ENCODE assay signal across 9 cellular contexts in the genomic region with DNA sequence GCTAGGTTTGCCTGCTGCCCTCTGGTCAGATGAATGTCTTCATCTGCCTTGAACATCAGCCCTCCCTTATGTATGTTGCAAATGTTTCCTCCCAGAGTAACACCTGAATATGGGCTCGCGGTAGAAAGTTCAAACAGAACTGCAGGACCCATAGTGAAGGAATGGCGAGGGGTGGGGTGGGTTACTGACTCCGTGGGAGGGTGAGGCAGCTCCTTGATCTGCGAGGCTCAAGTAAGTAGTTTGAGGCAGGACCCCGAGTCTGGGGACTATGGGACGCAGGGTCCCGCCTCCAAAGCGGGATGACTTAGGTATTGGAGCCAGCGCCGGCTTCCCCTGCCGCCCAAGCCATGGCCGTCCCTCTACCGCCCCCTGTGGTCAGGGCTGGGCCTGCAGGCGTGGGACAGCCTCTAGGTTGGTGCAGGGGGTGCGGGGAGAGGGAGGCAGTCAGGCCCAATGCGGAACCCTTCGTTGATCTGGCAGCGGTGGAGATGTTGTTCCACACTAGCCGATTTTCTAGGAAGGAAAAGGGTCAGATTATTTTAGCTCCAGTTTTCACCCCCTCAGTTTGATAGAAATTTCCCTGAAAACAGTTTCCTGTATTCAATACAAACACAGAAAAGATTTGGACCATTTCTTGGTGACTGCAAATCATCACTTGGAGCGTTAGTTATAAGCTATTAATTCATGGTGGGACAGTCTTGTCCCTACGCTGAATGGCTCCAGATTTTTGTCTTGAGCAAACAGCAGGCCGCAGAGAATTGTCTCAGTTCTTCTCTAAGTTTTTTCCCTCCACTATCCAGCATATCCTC.
A peak's percentile ranks its signal among the peaks of the same experiment; 100 is the strongest.
DNase-seq lines count a peak whose midpoint lies in the region; ATAC-seq, FAIRE-seq and TF ChIP-seq lines count a peak whose summit lies in the region.
"Had no signal": no experiment of that assay in that cellular context is flagged by ENCODE, and none has a peak within 500 bp of the region (broad histone marks: within the 10 kb centered on the region; RNA-seq: fewer than 3 reads in every experiment).

No MANE protein-coding gene starts in this region.

- intact Hi-C loops in K562 (cut with micrococcal nuclease), result loop anchor here (1.0 kb wide), 1 partner anchor 92 kb away; no protein-coding TSS in a partner anchor

- in situ Hi-C loops in K562 (cut with MboI), result no loop called here

- CTCF ChIA-PET in RWPE1 (lab: Yijun Ruan, JAX), result interaction anchor here (0.6 to 1.4 kb wide), 5 partner anchors 12 to 71 kb away, joined by 3 to 6 read pairs (median 3); no protein-coding TSS in a partner anchor
- CTCF ChIA-PET in K562 (lab: Yijun Ruan, JAX; ENCODE audit: low intra/inter-chr PET ratio), result interaction anchor here (0.5 to 1.7 kb wide), 4 partner anchors 11 to 101 kb away, joined by 3 to 5 read pairs (median 4); no protein-coding TSS in a partner anchor

- no peaks in the 10 kb centered on the region for H3K36me3 Mint-ChIP-seq in stimulated activated memory B cell treated with anti-CD40 and anti-IgM and Interleukin-4, amounts not matched to agents 10 μg/mL and 1 μg/mL and 100 μg/mL, for 72 hours

- H2AFZ ChIP-seq in K562 (ENCODE audit: low read depth, low read length), result 0 out of 2 replicates have a peak overlapping the region, but pooled peaks have one; percentile 9

- H3K27me3 ChIP-seq in K562 (ENCODE audit: control insufficient read depth in 2 of 2, insufficient read depth in 2 of 2, low read length in 2 of 2), result peaks cover 17 to 47% of the 10 kb centered on the region in 2 experiments; a peak in 3 of 5 replicates

- H3K4me3 Mint-ChIP-seq in stimulated activated memory B cell treated with anti-CD40 and anti-IgM and Interleukin-4, amounts not matched to agents 10 μg/mL and 1 μg/mL and 100 μg/mL, for 72 hours, result no peak overlapping the region

- TF ChIP-seq CTCF in RWPE1 (conservative IDR thresholded peaks at IDR 0.05; ENCODE audit: low read depth) (peak; percentile 41; the same call in 1 of the 2 replicates), K562 (IDR thresholded peaks at IDR 0.05 in 2 of 3, conservative IDR thresholded peaks at IDR 0.05 in 1 of 3; ENCODE audit: insufficient read depth in 2 of 3, low read depth in 1 of 3, low read length in 3 of 3) (peak; percentile 89 to 91 (median 91))

- no peak for FAIRE-seq in GM12891 (lab: Jason Lieb, UNC)
- peak; percentile 67 for FAIRE-seq in K562 (lab: Jason Lieb, UNC)
- no peak for FAIRE-seq in H54 (lab: Jason Lieb, UNC)
- FAIRE-seq: TTC549 had no signal

- H4K20me1 ChIP-seq in K562 (replicated peaks; ENCODE audit: control insufficient read depth, insufficient read depth, low read length), result no peaks in the 10 kb centered on the region; the same call in 1 of the 2 replicates

- TF ChIP-seq POLR2A in GM12891 (IDR thresholded peaks at IDR 0.05; ENCODE audit: low read depth, low read length) (no peak), K562 (conservative IDR thresholded peaks at IDR 0.05) (no peak), H54 (IDR thresholded peaks at IDR 0.05; ENCODE audit: low read depth, low read length) (no peak)

- H3K9me1 ChIP-seq in K562 (ENCODE audit: control insufficient read depth, insufficient read depth, low read length), result no peaks in the 10 kb centered on the region

- H3K9me3 ChIP-seq in K562 (replicated peaks; ENCODE audit: control insufficient read depth, insufficient read depth, low read depth, low read length), result no peaks in the 10 kb centered on the region

- no peaks in the 10 kb centered on the region for H3K36me3 ChIP-seq in K562 (ENCODE audit: control insufficient read depth, insufficient read depth, low read length)

- no peak overlapping the region for H3K4me3 ChIP-seq in K562

- no peaks in the 10 kb centered on the region for H3K9me3 Mint-ChIP-seq in stimulated activated memory B cell treated with anti-CD40 and anti-IgM and Interleukin-4, amounts not matched to agents 10 μg/mL and 1 μg/mL and 100 μg/mL, for 72 hours

- no peak overlapping the region for H3K27ac Mint-ChIP-seq in stimulated activated memory B cell treated with anti-CD40 and anti-IgM and Interleukin-4, amounts not matched to agents 10 μg/mL and 1 μg/mL and 100 μg/mL, for 72 hours

- BruUV-seq in K562 (replicated peaks; lab: Mats Ljungman, UMichigan), result no TSS peak

- H3K27me3 Mint-ChIP-seq in stimulated activated memory B cell treated with anti-CD40 and anti-IgM and Interleukin-4, amounts not matched to agents 10 μg/mL and 1 μg/mL and 100 μg/mL, for 72 hours, result peaks cover 60% of the 10 kb centered on the region

- no peak overlapping the region for H3K9ac ChIP-seq in K562 (ENCODE audit: insufficient read depth in 1 of 2, low read depth in 2 of 2, low read length in 2 of 2)

- no peak for TF ChIP-seq EP300 in K562 (IDR thresholded peaks at IDR 0.05; ENCODE audit: low read length)

- WGBS in K562 (ENCODE audit: insufficient coverage, low coverage, missing lambda C conversion rate), result 9% methylated on average over 20 of the region's 23 CpGs

- H3K27ac ChIP-seq in RWPE1, result no peak overlapping the region
- no peak overlapping the region for H3K27ac ChIP-seq in K562 (ENCODE audit: extremely low read depth, low read depth, low read length)

- H3K4me1 ChIP-seq in K562 (replicated peaks in 1 of 2; ENCODE audit: control insufficient read depth in 2 of 2, insufficient read depth in 2 of 2, low read length in 2 of 2), result peaks cover 0 to 3% of the 10 kb centered on the region in 2 experiments; a peak in 1 of 5 replicates

- ATAC-seq in K562 (peak; percentile 99), HG03342 (IDR thresholded peaks at IDR 0.05; ENCODE audit: unreplicated experiment) (no peak)
- peak; percentile 57 for ATAC-seq in stimulated activated memory B cell treated with anti-CD40 and anti-IgM and Interleukin-4, amounts not matched to agents 10 μg/mL and 1 μg/mL and 100 μg/mL, for 72 hours

- POLR2A ChIA-PET in RWPE1 (lab: Yijun Ruan, JAX; ENCODE audit: low non-redundant PET), result no interaction called here
- POLR2A ChIA-PET in K562 (lab: Yijun Ruan, JAX), result interaction anchor here (0.6 to 1.0 kb wide), 3 partner anchors 11 to 23 kb away, joined by 3 to 4 read pairs (median 3); no protein-coding TSS in a partner anchor

- no peaks in the 10 kb centered on the region for H3K79me2 ChIP-seq in K562 (ENCODE audit: control insufficient read depth, insufficient read depth, low read length)

- peak; percentile 49 for DNase-seq in GM12891 (ENCODE audit: insufficient read length, low spot score)
- DNase-seq in RWPE1 (ENCODE audit: low spot score), result no peak
- DNase-seq in K562 (ENCODE audit: extremely low read depth in 1 of 4, low spot score in 3 of 4), result peak; percentile 70 to 91 (median 84)
- peak; percentile 79 for DNase-seq in left kidney (ENCODE audit: low read depth, low spot score)
- no peak for DNase-seq in DMS79 treated with DMSO at 0.1 percent for 48 hours (lab: John Stamatoyannopoulos, UW)
- no peak for DNase-seq in H54 (ENCODE audit: insufficient read length, low spot score)

- peak overlapping the region; percentile 12; the same call in 1 of the 2 replicates for H3K4me2 ChIP-seq in K562 (ENCODE audit: insufficient read depth, low read length)

- no peaks in the 10 kb centered on the region for H3K4me1 Mint-ChIP-seq in stimulated activated memory B cell treated with anti-CD40 and anti-IgM and Interleukin-4, amounts not matched to agents 10 μg/mL and 1 μg/mL and 100 μg/mL, for 72 hours

- TF ChIP-seq RAD21 in K562 (CRISPR knock-in tag; conservative IDR thresholded peaks at IDR 0.05 in 1 of 2, IDR thresholded peaks at IDR 0.05 in 1 of 2), result peak; percentile 52 to 69

TF ChIP-seq in GM12891, 5 proteins besides CTCF, POLR2A, EP300 and RAD21:
- TF ChIP-seq PAX5 (IDR thresholded peaks at IDR 0.05; ENCODE audit: insufficient read depth, low read length, severe bottlenecking), result no peak
- TF ChIP-seq POU2F2 (IDR thresholded peaks at IDR 0.05; ENCODE audit: low read depth, low read length), result no peak
- no peak for TF ChIP-seq SPI1 (IDR thresholded peaks at IDR 0.05; ENCODE audit: low read depth, low read length)
- TF ChIP-seq POLR2AphosphoS5 (IDR thresholded peaks at IDR 0.05; ENCODE audit: low read depth, low read length), result no peak
- no peak for TF ChIP-seq TAF1 (IDR thresholded peaks at IDR 0.05; ENCODE audit: low read depth, low read length)

TF ChIP-seq in K562, 482 proteins besides CTCF, POLR2A, EP300 and RAD21 (continues in another document):
- no peak for TF ChIP-seq MYC (IDR thresholded peaks at IDR 0.05; ENCODE audit: low read depth, low read length)
- no peak for TF ChIP-seq MYC (CRISPR knock-in tag; IDR thresholded peaks at IDR 0.05; ENCODE audit: borderline replicate concordance, low read depth)
- peak; percentile 72; the same call in 1 of the 2 replicates for TF ChIP-seq RB1 (IDR thresholded peaks at IDR 0.05; ENCODE audit: low read depth)
- no peak for TF ChIP-seq HNRNPUL1 (IDR thresholded peaks at IDR 0.05; ENCODE audit: low read length)
- TF ChIP-seq ESRRA (IDR thresholded peaks at IDR 0.05; ENCODE audit: borderline replicate concordance, low read depth), result peak; percentile 40; the same call in 1 of the 2 replicates
- no peak for TF ChIP-seq RHOXF2B (CRISPR knock-in tag; conservative IDR thresholded peaks at IDR 0.05)
- TF ChIP-seq SMC3 (conservative IDR thresholded peaks at IDR 0.05; ENCODE audit: insufficient read depth, low read depth, low read length), result peak; percentile 34; the same call in 1 of the 2 replicates
- TF ChIP-seq RNF2 (IDR thresholded peaks at IDR 0.05), result no peak
- no peak for TF ChIP-seq ZNF282 (CRISPR knock-in tag; IDR thresholded peaks at IDR 0.05)
- 0 out of 4 replicates have a peak, but pooled peaks of 1 of the 2 experiments have one; percentile 6 for TF ChIP-seq RCOR1 (IDR thresholded peaks at IDR 0.05; ENCODE audit: borderline replicate concordance in 1 of 2, low read depth in 2 of 2, low read length in 2 of 2)
- TF ChIP-seq, protein P1, sequence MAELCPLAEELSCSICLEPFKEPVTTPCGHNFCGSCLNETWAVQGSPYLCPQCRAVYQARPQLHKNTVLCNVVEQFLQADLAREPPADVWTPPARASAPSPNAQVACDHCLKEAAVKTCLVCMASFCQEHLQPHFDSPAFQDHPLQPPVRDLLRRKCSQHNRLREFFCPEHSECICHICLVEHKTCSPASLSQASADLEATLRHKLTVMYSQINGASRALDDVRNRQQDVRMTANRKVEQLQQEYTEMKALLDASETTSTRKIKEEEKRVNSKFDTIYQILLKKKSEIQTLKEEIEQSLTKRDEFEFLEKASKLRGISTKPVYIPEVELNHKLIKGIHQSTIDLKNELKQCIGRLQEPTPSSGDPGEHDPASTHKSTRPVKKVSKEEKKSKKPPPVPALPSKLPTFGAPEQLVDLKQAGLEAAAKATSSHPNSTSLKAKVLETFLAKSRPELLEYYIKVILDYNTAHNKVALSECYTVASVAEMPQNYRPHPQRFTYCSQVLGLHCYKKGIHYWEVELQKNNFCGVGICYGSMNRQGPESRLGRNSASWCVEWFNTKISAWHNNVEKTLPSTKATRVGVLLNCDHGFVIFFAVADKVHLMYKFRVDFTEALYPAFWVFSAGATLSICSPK (IDR thresholded peaks at IDR 0.05; ENCODE audit: borderline replicate concordance), result no peak
- TF ChIP-seq MYBL2 (IDR thresholded peaks at IDR 0.05; ENCODE audit: low read depth), result no peak
- TF ChIP-seq MYBL2 (CRISPR knock-in tag; IDR thresholded peaks at IDR 0.05; ENCODE audit: borderline replicate concordance), result no peak
- peak; percentile 49; the same call in 1 of the 2 replicates for TF ChIP-seq CREM (IDR thresholded peaks at IDR 0.05; ENCODE audit: low read depth)

Comparison
In these comparisons a context has a peak if more than half of its experiments do, and no peak if none do; other contexts are left out.
1. DNase-seq: peak in GM12891 (single experiment), K562 (4 of 4) and left kidney (single experiment); none in RWPE1 (single experiment), DMS79 treated with DMSO at 0.1 percent for 48 hours (single experiment) and H54 (single experiment).